ENCODE assay signal across 8 cellular contexts in genomic region chr1:34924759-34925555, GRCh38. TPM values are rescaled to one million over a fixed set of nuclear protein-coding genes. Genes with fewer than 3 reads are reported as not detected.
DNase-seq lines count a peak whose midpoint lies in the region; ATAC-seq and TF ChIP-seq lines count a peak whose summit lies in the region.

No MANE protein-coding gene starts in this region.

- H3K4me3 Mint-ChIP-seq in activated naive CD8-positive, alpha-beta T cell treated with anti-CD3 and anti-CD28 coated beads, Interleukin-2, amount 10 ng/mL, durations not matched to agents 7 days and 5 days: no peak overlapping the region

- TF ChIP-seq CTCF in GM12865 (IDR thresholded peaks at IDR 0.05; ENCODE audit: insufficient read depth, low read depth, low read length, missing control alignments) (no peak), OCI-LY7 (conservative IDR thresholded peaks at IDR 0.05; ENCODE audit: low read length) (no peak)

- no TSS peak for BruUV-seq in OCI-LY7 (replicated peaks; lab: Mats Ljungman, UMichigan)

- no peaks in the 10 kb centered on the region for H3K9me3 ChIP-seq in OCI-LY7 (ENCODE audit: low read length)

- no peaks in the 10 kb centered on the region for H3K9me3 Mint-ChIP-seq in activated naive CD8-positive, alpha-beta T cell treated with anti-CD3 and anti-CD28 coated beads, Interleukin-2, amount 10 ng/mL, durations not matched to agents 7 days and 5 days

- CTCF ChIA-PET in OCI-LY7 (lab: Charles Lee; ENCODE audit: unreplicated experiment): no interaction called here

- H3K4me1 Mint-ChIP-seq in activated naive CD8-positive, alpha-beta T cell treated with anti-CD3 and anti-CD28 coated beads, Interleukin-2, amount 10 ng/mL, durations not matched to agents 7 days and 5 days: peaks cover 4% of the 10 kb centered on the region

- no peak overlapping the region for H3K27ac ChIP-seq in OCI-LY7 (ENCODE audit: low read depth, low read length, poor library complexity, severe bottlenecking)

- H3K4me1 ChIP-seq in OCI-LY7 (ENCODE audit: insufficient read depth, low read length, poor library complexity, severe bottlenecking): no peaks in the 10 kb centered on the region

- DNase-seq in GM12865 (ENCODE audit: low read depth): peak; percentile 46
- peak; percentile 20 for DNase-seq in OCI-LY7 (ENCODE audit: low spot score)
- peak; percentile 73 for DNase-seq in activated naive CD8-positive, alpha-beta T cell treated with anti-CD3 and anti-CD28 coated beads, Interleukin-2, amount 10 ng/mL, durations not matched to agents 7 days and 5 days
- DNase-seq in left cardiac atrium: peak; percentile 78
- peak; percentile 71 for DNase-seq in stimulated activated CD4-positive, alpha-beta T cell treated with anti-CD3 and anti-CD28 coated beads, Interleukin-15, amount 100 ng/mL, for 24 hours
- no peak for DNase-seq in COLO668 (lab: John Stamatoyannopoulos, UW; ENCODE audit: unreplicated experiment)
- no peak for DNase-seq in cerebellar cortex (ENCODE audit: low spot score)

- H3K36me3 Mint-ChIP-seq in activated naive CD8-positive, alpha-beta T cell treated with anti-CD3 and anti-CD28 coated beads, Interleukin-2, amount 10 ng/mL, durations not matched to agents 7 days and 5 days: no peaks in the 10 kb centered on the region

- H3K79me2 ChIP-seq in OCI-LY7 (ENCODE audit: insufficient read depth, low read depth, low read length): no peaks in the 10 kb centered on the region

- H4K20me1 ChIP-seq in OCI-LY7 (ENCODE audit: insufficient read depth, low read length): no peaks in the 10 kb centered on the region

- no peak for ATAC-seq in activated naive CD8-positive, alpha-beta T cell treated with anti-CD3 and anti-CD28 coated beads, Interleukin-2, amount 10 ng/mL, durations not matched to agents 7 days and 5 days (ENCODE audit: low read depth)
- ATAC-seq in left cardiac atrium (peak; percentile 75 to 79), HG02852 (IDR thresholded peaks at IDR 0.05; ENCODE audit: unreplicated experiment) (no peak)

- H3K9me2 ChIP-seq in OCI-LY7 (ENCODE audit: insufficient read depth, low read length): no peaks in the 10 kb centered on the region

- peaks cover 61% of the 10 kb centered on the region for H3K27me3 Mint-ChIP-seq in activated naive CD8-positive, alpha-beta T cell treated with anti-CD3 and anti-CD28 coated beads, Interleukin-2, amount 10 ng/mL, durations not matched to agents 7 days and 5 days

- H3K4me2 ChIP-seq in OCI-LY7 (ENCODE audit: low read length): no peak overlapping the region

- no peaks in the 10 kb centered on the region for H3K36me3 ChIP-seq in OCI-LY7 (ENCODE audit: insufficient read depth, low read length)

- POLR2A ChIA-PET in OCI-LY7 (lab: Charles Lee): interaction anchor here (1.0 kb wide), 1 partner anchor 8 kb away, joined by 3 read pairs; no protein-coding TSS in a partner anchor
- POLR2A ChIA-PET in activated naive CD8-positive, alpha-beta T cell treated with anti-CD3 and anti-CD28 coated beads, Interleukin-2, amount 10 ng/mL, durations not matched to agents 7 days and 5 days (lab: Charles Lee): no interaction called here

- H3K27ac Mint-ChIP-seq in activated naive CD8-positive, alpha-beta T cell treated with anti-CD3 and anti-CD28 coated beads, Interleukin-2, amount 10 ng/mL, durations not matched to agents 7 days and 5 days: no peak overlapping the region

- no peak overlapping the region for H2AFZ ChIP-seq in OCI-LY7 (ENCODE audit: low read length)

- H3K4me3 ChIP-seq in GM12865 (ENCODE audit: low read depth, low read length): no peak overlapping the region
- no peak overlapping the region for H3K4me3 ChIP-seq in OCI-LY7 (ENCODE audit: low read depth, low read length, poor library complexity, severe bottlenecking)

- intact Hi-C loops in OCI-LY7 (cut with micrococcal nuclease; ENCODE audit: unreplicated experiment) (no loop called here), left cardiac atrium (cut with DNase I) (no loop called here)

RNA-seq across cellular contexts. Expression of gene DLGAP3, which starts 4.5 kb away (rescaled TPM):
- total RNA-seq in OCI-LY7 (2014; rRNA removed; shearing (Covaris generic)): 0.47 and 0.64 TPM in 2 replicates
- total RNA-seq in OCI-LY7 (2022) (0.42 and 0.44 TPM in 2 replicates), left cardiac atrium (under 1 TPM; 0.18 to 0.38 TPM)
- under 1 TPM; 0.45 to 0.55 TPM for total RNA-seq in activated naive CD8-positive, alpha-beta T cell treated with anti-CD3 and anti-CD28 coated beads, Interleukin-2, amount 10 ng/mL, durations not matched to agents 7 days and 5 days

Comparison
In these comparisons a context has a peak if more than half of its experiments do, and no peak if none do; other contexts are left out.
1. DNase-seq: peak in GM12865 (single experiment), OCI-LY7 (single experiment), activated naive CD8-positive, alpha-beta T cell treated with anti-CD3 and anti-CD28 coated beads, Interleukin-2, amount 10 ng/mL, durations not matched to agents 7 days and 5 days (single experiment), left cardiac atrium (single experiment) and stimulated activated CD4-positive, alpha-beta T cell treated with anti-CD3 and anti-CD28 coated beads, Interleukin-15, amount 100 ng/mL, for 24 hours (single experiment); none in COLO668 (single experiment) and cerebellar cortex (single experiment).
2. ATAC-seq: peak in left cardiac atrium (2 of 2); none in activated naive CD8-positive, alpha-beta T cell treated with anti-CD3 and anti-CD28 coated beads, Interleukin-2, amount 10 ng/mL, durations not matched to agents 7 days and 5 days (single experiment) and HG02852 (single experiment).